In the genomic region with DNA sequence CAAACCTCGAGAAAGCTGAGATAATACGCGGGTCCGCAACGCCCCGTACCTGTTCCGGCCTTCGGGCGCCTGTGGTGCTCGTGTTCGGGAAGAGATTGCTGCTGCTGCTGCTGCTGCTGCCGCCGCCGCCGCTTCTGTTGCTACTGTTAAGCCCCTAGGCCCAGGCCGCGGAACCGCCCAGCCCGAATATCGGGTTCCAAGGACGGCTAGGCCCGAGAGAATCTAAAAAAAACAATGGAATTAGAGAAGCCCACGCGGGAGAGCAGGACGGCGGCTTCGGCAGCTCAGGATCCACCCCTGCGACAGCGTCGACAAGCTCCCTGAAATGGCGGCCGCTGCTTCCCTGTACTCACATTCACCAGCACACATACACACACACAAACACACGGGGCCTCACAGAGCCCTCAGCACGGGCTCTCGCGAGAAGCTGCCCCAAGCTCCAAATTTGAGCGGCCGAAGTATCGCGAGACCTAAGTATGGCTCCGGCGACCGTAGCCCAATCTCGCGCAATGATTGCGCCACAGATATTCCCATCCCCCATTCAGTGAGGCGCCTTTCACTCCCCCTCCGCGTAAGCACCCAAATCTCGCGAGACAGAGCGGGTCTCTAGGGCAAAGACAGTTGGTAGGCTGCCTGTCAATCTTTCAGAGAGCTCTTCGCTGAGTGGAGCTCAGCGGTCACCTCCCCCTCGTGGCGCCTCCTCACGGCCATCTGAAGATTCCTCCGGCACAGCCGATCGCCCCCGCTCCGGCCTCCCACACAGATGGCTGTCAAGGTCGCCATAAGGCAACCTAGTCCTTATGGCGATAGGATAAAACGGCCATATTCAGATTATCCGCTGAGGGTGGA, we compare ENCODE assay signal across 1 cellular context.
TF ChIP-seq lines count a peak whose summit lies in the region.

A gene (minus strand): TSS at position 369 of the 849 bp plus-strand sequence. CDS start 1,386 bp downstream, outside the sequence.

TF ChIP-seq in K562, 482 proteins besides CTCF, POLR2A, EP300 and RAD21 (continued from another document and continues in another):
- TF ChIP-seq SMARCB1 (IDR thresholded peaks at IDR 0.05; ENCODE audit: insufficient read length, low read depth), result no peak
- peak; percentile 89 for TF ChIP-seq FOXK2 (conservative IDR thresholded peaks at IDR 0.05 in 1 of 2, IDR thresholded peaks at IDR 0.05 in 1 of 2; ENCODE audit: low read depth in 2 of 2)
- no peak for TF ChIP-seq STAT5B (CRISPR knock-in tag; IDR thresholded peaks at IDR 0.05)
- TF ChIP-seq CHCHD3 (CRISPR knock-in tag; IDR thresholded peaks at IDR 0.05), result peak; percentile 88; the same call in 1 of the 2 replicates
- peak; percentile 14 to 80; a peak in 3 of 4 replicates for TF ChIP-seq SIN3A (IDR thresholded peaks at IDR 0.05; ENCODE audit: borderline replicate concordance in 2 of 2, control insufficient read depth in 1 of 2, low read depth in 2 of 2, low read length in 2 of 2)
- peak; percentile 90 for TF ChIP-seq NFYB (IDR thresholded peaks at IDR 0.05; ENCODE audit: extremely low read depth, insufficient read length)
- TF ChIP-seq SMAD3 (CRISPR knock-in tag; conservative IDR thresholded peaks at IDR 0.05), result no peak
- TF ChIP-seq, protein P1, sequence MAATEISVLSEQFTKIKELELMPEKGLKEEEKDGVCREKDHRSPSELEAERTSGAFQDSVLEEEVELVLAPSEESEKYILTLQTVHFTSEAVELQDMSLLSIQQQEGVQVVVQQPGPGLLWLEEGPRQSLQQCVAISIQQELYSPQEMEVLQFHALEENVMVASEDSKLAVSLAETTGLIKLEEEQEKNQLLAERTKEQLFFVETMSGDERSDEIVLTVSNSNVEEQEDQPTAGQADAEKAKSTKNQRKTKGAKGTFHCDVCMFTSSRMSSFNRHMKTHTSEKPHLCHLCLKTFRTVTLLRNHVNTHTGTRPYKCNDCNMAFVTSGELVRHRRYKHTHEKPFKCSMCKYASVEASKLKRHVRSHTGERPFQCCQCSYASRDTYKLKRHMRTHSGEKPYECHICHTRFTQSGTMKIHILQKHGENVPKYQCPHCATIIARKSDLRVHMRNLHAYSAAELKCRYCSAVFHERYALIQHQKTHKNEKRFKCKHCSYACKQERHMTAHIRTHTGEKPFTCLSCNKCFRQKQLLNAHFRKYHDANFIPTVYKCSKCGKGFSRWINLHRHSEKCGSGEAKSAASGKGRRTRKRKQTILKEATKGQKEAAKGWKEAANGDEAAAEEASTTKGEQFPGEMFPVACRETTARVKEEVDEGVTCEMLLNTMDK (IDR thresholded peaks at IDR 0.05; ENCODE audit: borderline replicate concordance, insufficient read depth, low read depth, low read length, poor library complexity, severe bottlenecking), result peak; percentile 48
- TF ChIP-seq C11orf30 (IDR thresholded peaks at IDR 0.05; ENCODE audit: low read depth), result peak; percentile 52
- TF ChIP-seq, protein P2, sequence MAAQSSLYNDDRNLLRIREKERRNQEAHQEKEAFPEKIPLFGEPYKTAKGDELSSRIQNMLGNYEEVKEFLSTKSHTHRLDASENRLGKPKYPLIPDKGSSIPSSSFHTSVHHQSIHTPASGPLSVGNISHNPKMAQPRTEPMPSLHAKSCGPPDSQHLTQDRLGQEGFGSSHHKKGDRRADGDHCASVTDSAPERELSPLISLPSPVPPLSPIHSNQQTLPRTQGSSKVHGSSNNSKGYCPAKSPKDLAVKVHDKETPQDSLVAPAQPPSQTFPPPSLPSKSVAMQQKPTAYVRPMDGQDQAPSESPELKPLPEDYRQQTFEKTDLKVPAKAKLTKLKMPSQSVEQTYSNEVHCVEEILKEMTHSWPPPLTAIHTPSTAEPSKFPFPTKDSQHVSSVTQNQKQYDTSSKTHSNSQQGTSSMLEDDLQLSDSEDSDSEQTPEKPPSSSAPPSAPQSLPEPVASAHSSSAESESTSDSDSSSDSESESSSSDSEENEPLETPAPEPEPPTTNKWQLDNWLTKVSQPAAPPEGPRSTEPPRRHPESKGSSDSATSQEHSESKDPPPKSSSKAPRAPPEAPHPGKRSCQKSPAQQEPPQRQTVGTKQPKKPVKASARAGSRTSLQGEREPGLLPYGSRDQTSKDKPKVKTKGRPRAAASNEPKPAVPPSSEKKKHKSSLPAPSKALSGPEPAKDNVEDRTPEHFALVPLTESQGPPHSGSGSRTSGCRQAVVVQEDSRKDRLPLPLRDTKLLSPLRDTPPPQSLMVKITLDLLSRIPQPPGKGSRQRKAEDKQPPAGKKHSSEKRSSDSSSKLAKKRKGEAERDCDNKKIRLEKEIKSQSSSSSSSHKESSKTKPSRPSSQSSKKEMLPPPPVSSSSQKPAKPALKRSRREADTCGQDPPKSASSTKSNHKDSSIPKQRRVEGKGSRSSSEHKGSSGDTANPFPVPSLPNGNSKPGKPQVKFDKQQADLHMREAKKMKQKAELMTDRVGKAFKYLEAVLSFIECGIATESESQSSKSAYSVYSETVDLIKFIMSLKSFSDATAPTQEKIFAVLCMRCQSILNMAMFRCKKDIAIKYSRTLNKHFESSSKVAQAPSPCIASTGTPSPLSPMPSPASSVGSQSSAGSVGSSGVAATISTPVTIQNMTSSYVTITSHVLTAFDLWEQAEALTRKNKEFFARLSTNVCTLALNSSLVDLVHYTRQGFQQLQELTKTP (IDR thresholded peaks at IDR 0.05; ENCODE audit: low read depth in 1 of 2, partially characterized antibody in 2 of 2), result peak in 1 of 2 experiments; percentile 40
- TF ChIP-seq, protein P3, sequence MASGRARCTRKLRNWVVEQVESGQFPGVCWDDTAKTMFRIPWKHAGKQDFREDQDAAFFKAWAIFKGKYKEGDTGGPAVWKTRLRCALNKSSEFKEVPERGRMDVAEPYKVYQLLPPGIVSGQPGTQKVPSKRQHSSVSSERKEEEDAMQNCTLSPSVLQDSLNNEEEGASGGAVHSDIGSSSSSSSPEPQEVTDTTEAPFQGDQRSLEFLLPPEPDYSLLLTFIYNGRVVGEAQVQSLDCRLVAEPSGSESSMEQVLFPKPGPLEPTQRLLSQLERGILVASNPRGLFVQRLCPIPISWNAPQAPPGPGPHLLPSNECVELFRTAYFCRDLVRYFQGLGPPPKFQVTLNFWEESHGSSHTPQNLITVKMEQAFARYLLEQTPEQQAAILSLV (tag; IDR thresholded peaks at IDR 0.05), result peak; percentile 90
- TF ChIP-seq SP1 (CRISPR knock-in tag; IDR thresholded peaks at IDR 0.05), result peak; percentile 94
- TF ChIP-seq, protein P4, sequence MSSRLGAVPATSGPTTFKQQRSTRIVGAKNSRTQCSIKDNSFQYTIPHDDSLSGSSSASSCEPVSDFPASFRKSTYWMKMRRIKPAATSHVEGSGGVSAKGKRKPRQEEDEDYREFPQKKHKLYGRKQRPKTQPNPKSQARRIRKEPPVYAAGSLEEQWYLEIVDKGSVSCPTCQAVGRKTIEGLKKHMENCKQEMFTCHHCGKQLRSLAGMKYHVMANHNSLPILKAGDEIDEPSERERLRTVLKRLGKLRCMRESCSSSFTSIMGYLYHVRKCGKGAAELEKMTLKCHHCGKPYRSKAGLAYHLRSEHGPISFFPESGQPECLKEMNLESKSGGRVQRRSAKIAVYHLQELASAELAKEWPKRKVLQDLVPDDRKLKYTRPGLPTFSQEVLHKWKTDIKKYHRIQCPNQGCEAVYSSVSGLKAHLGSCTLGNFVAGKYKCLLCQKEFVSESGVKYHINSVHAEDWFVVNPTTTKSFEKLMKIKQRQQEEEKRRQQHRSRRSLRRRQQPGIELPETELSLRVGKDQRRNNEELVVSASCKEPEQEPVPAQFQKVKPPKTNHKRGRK (tag; IDR thresholded peaks at IDR 0.05), result no peak
- no peak for TF ChIP-seq KHSRP (IDR thresholded peaks at IDR 0.05)
- TF ChIP-seq, protein P5, sequence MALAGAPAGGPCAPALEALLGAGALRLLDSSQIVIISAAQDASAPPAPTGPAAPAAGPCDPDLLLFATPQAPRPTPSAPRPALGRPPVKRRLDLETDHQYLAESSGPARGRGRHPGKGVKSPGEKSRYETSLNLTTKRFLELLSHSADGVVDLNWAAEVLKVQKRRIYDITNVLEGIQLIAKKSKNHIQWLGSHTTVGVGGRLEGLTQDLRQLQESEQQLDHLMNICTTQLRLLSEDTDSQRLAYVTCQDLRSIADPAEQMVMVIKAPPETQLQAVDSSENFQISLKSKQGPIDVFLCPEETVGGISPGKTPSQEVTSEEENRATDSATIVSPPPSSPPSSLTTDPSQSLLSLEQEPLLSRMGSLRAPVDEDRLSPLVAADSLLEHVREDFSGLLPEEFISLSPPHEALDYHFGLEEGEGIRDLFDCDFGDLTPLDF (CRISPR knock-in tag; IDR thresholded peaks at IDR 0.05), result peak; percentile 15; the same call in 1 of the 2 replicates
- no peak for TF ChIP-seq PHB (CRISPR knock-in tag; IDR thresholded peaks at IDR 0.05)
- no peak for TF ChIP-seq KDM1A (IDR thresholded peaks at IDR 0.05)
- TF ChIP-seq POLR3G (IDR thresholded peaks at IDR 0.05; ENCODE audit: extremely low read depth, insufficient read length, insufficient replicate concordance), result no peak
- TF ChIP-seq PTRF (tag; IDR thresholded peaks at IDR 0.05), result no peak
- TF ChIP-seq MCM2 (IDR thresholded peaks at IDR 0.05; ENCODE audit: low read depth), result no peak
- TF ChIP-seq PYGO2 (tag; IDR thresholded peaks at IDR 0.05), result no peak
- TF ChIP-seq RBM14 (IDR thresholded peaks at IDR 0.05; ENCODE audit: borderline replicate concordance, insufficient read depth, low read depth, low read length), result 0 out of 2 replicates have a peak, but pooled peaks have one; percentile 32
- TF ChIP-seq ATF1 (CRISPR knock-in tag; IDR thresholded peaks at IDR 0.05), result no peak
- peak; percentile 98 for TF ChIP-seq ATF1 (tag; IDR thresholded peaks at IDR 0.05)
- TF ChIP-seq NR2C1 (IDR thresholded peaks at IDR 0.05), result peak; percentile 5; the same call in 1 of the 2 replicates
- peak; percentile 48; the same call in 1 of the 2 replicates for TF ChIP-seq NR2C1 (tag; IDR thresholded peaks at IDR 0.05)
- TF ChIP-seq, protein P6, sequence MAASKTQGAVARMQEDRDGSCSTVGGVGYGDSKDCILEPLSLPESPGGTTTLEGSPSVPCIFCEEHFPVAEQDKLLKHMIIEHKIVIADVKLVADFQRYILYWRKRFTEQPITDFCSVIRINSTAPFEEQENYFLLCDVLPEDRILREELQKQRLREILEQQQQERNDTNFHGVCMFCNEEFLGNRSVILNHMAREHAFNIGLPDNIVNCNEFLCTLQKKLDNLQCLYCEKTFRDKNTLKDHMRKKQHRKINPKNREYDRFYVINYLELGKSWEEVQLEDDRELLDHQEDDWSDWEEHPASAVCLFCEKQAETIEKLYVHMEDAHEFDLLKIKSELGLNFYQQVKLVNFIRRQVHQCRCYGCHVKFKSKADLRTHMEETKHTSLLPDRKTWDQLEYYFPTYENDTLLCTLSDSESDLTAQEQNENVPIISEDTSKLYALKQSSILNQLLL (CRISPR knock-in tag; IDR thresholded peaks at IDR 0.05; ENCODE audit: borderline replicate concordance), result no peak
- TF ChIP-seq, protein P7, sequence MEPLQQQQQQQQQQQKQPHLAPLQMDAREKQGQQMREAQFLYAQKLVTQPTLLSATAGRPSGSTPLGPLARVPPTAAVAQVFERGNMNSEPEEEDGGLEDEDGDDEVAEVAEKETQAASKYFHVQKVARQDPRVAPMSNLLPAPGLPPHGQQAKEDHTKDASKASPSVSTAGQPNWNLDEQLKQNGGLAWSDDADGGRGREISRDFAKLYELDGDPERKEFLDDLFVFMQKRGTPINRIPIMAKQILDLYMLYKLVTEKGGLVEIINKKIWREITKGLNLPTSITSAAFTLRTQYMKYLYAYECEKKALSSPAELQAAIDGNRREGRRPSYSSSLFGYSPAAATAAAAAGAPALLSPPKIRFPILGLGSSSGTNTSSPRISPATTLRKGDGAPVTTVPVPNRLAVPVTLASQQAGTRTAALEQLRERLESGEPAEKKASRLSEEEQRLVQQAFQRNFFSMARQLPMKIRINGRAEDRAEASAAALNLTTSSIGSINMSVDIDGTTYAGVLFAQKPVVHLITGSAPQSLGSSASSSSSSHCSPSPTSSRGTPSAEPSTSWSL (CRISPR knock-in tag; IDR thresholded peaks at IDR 0.05; ENCODE audit: borderline replicate concordance), result no peak
- no peak for TF ChIP-seq HIVEP1 (CRISPR knock-in tag; IDR thresholded peaks at IDR 0.05)
- peak; percentile 42; the same call in 1 of the 2 replicates for TF ChIP-seq HLTF (IDR thresholded peaks at IDR 0.05)
- TF ChIP-seq MAFG (tag; conservative IDR thresholded peaks at IDR 0.05), result no peak
- peak; percentile 82; the same call in 1 of the 2 replicates for TF ChIP-seq MTA1 (IDR thresholded peaks at IDR 0.05; ENCODE audit: borderline replicate concordance)
- TF ChIP-seq ZNF121 (CRISPR knock-in tag; conservative IDR thresholded peaks at IDR 0.05), result no peak
- no peak for TF ChIP-seq ETV1 (tag; conservative IDR thresholded peaks at IDR 0.05; ENCODE audit: low read depth)
- no peak for TF ChIP-seq NELFE (IDR thresholded peaks at IDR 0.05; ENCODE audit: insufficient read depth, insufficient read length)
- TF ChIP-seq, protein P8, sequence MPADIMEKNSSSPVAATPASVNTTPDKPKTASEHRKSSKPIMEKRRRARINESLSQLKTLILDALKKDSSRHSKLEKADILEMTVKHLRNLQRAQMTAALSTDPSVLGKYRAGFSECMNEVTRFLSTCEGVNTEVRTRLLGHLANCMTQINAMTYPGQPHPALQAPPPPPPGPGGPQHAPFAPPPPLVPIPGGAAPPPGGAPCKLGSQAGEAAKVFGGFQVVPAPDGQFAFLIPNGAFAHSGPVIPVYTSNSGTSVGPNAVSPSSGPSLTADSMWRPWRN (IDR thresholded peaks at IDR 0.05; ENCODE audit: low read depth), result no peak
- TF ChIP-seq CHD1 (IDR thresholded peaks at IDR 0.05; ENCODE audit: low read length), result peak; percentile 99
- TF ChIP-seq ZNF3 (CRISPR knock-in tag; IDR thresholded peaks at IDR 0.05), result no peak
- no peak for TF ChIP-seq SMARCA5 (IDR thresholded peaks at IDR 0.05)
- TF ChIP-seq SMAD4 (CRISPR knock-in tag; conservative IDR thresholded peaks at IDR 0.05), result peak; percentile 52; the same call in 1 of the 2 replicates
- no peak; the same call in 1 of the 2 replicates for TF ChIP-seq ZKSCAN1 (IDR thresholded peaks at IDR 0.05; ENCODE audit: low read depth, low read length)
- TF ChIP-seq SREBF1 (IDR thresholded peaks at IDR 0.05; ENCODE audit: borderline replicate concordance, low read depth, low read length), result 0 out of 2 replicates have a peak, but pooled peaks have one; percentile 28
- TF ChIP-seq, protein P9, sequence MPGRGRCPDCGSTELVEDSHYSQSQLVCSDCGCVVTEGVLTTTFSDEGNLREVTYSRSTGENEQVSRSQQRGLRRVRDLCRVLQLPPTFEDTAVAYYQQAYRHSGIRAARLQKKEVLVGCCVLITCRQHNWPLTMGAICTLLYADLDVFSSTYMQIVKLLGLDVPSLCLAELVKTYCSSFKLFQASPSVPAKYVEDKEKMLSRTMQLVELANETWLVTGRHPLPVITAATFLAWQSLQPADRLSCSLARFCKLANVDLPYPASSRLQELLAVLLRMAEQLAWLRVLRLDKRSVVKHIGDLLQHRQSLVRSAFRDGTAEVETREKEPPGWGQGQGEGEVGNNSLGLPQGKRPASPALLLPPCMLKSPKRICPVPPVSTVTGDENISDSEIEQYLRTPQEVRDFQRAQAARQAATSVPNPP (IDR thresholded peaks at IDR 0.05; ENCODE audit: borderline replicate concordance, insufficient read depth, insufficient read length), result no peak
- TF ChIP-seq, protein P10, sequence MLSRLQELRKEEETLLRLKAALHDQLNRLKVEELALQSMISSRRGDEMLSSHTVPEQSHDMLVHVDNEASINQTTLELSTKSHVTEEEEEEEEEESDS (CRISPR knock-in tag; IDR thresholded peaks at IDR 0.05), result no peak
- TF ChIP-seq POLR2G (IDR thresholded peaks at IDR 0.05; ENCODE audit: low read depth, low read length), result peak; percentile 99
